In genomic region chr17:400257-400656, GRCh38 we compare ENCODE assay signal across 39 cellular contexts.
"Had no signal": no experiment of that assay in that cellular context is flagged by ENCODE, and none has a peak within 500 bp of the region (broad histone marks: within the 10 kb centered on the region; RNA-seq: fewer than 3 reads in every experiment).

No MANE protein-coding gene starts in this region.

- H3K36me3 ChIP-seq: adrenal gland, ascending aorta, brain microvascular endothelial cell, breast epithelium, cardiac muscle cell had no signal

- H3K4me1 Mint-ChIP-seq: activated naive CD8-positive, alpha-beta T cell treated with anti-CD3 and anti-CD28 coated beads for 36 hours; activated naive CD8-positive, alpha-beta T cell treated with anti-CD3 and anti-CD28 coated beads, Interleukin-2, amount 50 U/mL, for 24 hours; brain had no signal

- H3K27ac ChIP-seq: adrenal gland, ascending aorta, body of pancreas, brain microvascular endothelial cell, breast epithelium, cardiac muscle cell had no signal

- DNase-seq: activated effector memory CD4-positive, alpha-beta T cell treated with anti-CD3 and anti-CD28 coated beads, Interleukin-2, amount 50 U/mL, for 16 hours; activated effector memory CD4-positive, alpha-beta T cell treated with Interleukin-2 at 50 U/mL for 16 hours; activated gamma-delta T cell; activated gamma-delta T cell treated with Interleukin-2 at 50 U/mL for 16 hours; activated naive CD4-positive, alpha-beta T cell; activated naive CD4-positive, alpha-beta T cell treated with anti-CD3 and anti-CD28 coated beads for 36 hours; activated naive CD4-positive, alpha-beta T cell treated with anti-CD3 and anti-CD28 coated beads, Interleukin-2, amount 10 ng/mL, durations not matched to agents 7 days and 5 days; activated naive CD4-positive, alpha-beta T cell treated with anti-CD3 and anti-CD28 coated beads, Interleukin-2, amount 50 U/mL, for 16 hours; activated naive CD4-positive, alpha-beta T cell treated with Interleukin-2 at 50 U/mL for 16 hours; activated naive CD8-positive, alpha-beta T cell treated with anti-CD3 and anti-CD28 coated beads for 36 hours; activated naive CD8-positive, alpha-beta T cell treated with anti-CD3 and anti-CD28 coated beads, Interleukin-2, amount 10 ng/mL, durations not matched to agents 7 days and 5 days; activated naive CD8-positive, alpha-beta T cell treated with anti-CD3 and anti-CD28 coated beads, Interleukin-2, amount 50 U/mL, for 24 hours; activated T-cell treated with anti-CD3 and anti-CD28 coated beads, Interleukin-2, amount 50 U/mL, for 1 hour; activated T-cell treated with anti-CD3 and anti-CD28 coated beads, Interleukin-2, amount 50 U/mL, for 24 hours; activated T-cell treated with anti-CD3 and anti-CD28 coated beads, Interleukin-2, amount 50 U/mL, for 4 hours; activated T-cell treated with anti-CD3 and anti-CD28 coated beads, Interleukin-2, amount 50 U/mL, for 48 hours; activated T-cell treated with anti-CD3 and anti-CD28 coated beads, Interleukin-2, amount 50 U/mL, for 72 hours; adrenal gland; amniotic stem cell; amygdala; anterior cingulate cortex; body of pancreas; brain microvascular endothelial cell; caudate nucleus; central memory CD4-positive, alpha-beta T cell; cerebellar nuclear complex had no signal

- FAIRE-seq: astrocyte, bronchial epithelial cell had no signal

- H3K4me3 ChIP-seq: adrenal gland, ascending aorta, body of pancreas, breast epithelium, cardiac muscle cell had no signal

- H3K9me3 ChIP-seq: adrenal gland, ascending aorta, body of pancreas, breast epithelium had no signal

- ATAC-seq: activated naive CD4-positive, alpha-beta T cell treated with anti-CD3 and anti-CD28 coated beads, Interleukin-2, amount 50 U/mL, for 72 hours; activated naive CD8-positive, alpha-beta T cell treated with anti-CD3 and anti-CD28 coated beads, Interleukin-2, amount 50 U/mL, for 24 hours; activated T-cell treated with anti-CD3 and anti-CD28 coated beads, Interleukin-2, amount 50 U/mL, for 4 hours; activated T-cell treated with anti-CD3 and anti-CD28 coated beads, Interleukin-2, amount 50 U/mL, for 72 hours; activated T-helper 17 cell treated with anti-CD3 and anti-CD28 coated beads, Interleukin-2, amount 50 U/mL, for 72 hours; body of pancreas had no signal

- H3K27ac Mint-ChIP-seq: activated naive CD4-positive, alpha-beta T cell treated with anti-CD3 and anti-CD28 coated beads for 36 hours; activated naive CD4-positive, alpha-beta T cell treated with anti-CD3 and anti-CD28 coated beads, Interleukin-2, amount 10 ng/mL, durations not matched to agents 7 days and 5 days; activated naive CD4-positive, alpha-beta T cell treated with anti-CD3 and anti-CD28 coated beads, Interleukin-2, amount 50 U/mL, for 72 hours; activated naive CD8-positive, alpha-beta T cell; activated naive CD8-positive, alpha-beta T cell treated with anti-CD3 and anti-CD28 coated beads for 36 hours; activated naive CD8-positive, alpha-beta T cell treated with anti-CD3 and anti-CD28 coated beads, Interleukin-2, amount 10 ng/mL, durations not matched to agents 7 days and 5 days; activated naive CD8-positive, alpha-beta T cell treated with anti-CD3 and anti-CD28 coated beads, Interleukin-2, amount 50 U/mL, for 24 hours; activated T-cell treated with anti-CD3 and anti-CD28 coated beads, Interleukin-2, amount 50 U/mL, for 24 hours; activated T-cell treated with anti-CD3 and anti-CD28 coated beads, Interleukin-2, amount 50 U/mL, for 72 hours; activated T-helper 1 cell treated with anti-CD3 and anti-CD28 coated beads, Interleukin-12 subunit alpha, Interleukin-12 subunit beta, Interleukin-2, Interleukin-4 antibody, amounts not matched to agents 30 ng/mL and 10 ng/mL and 1 ng/mL, durations not matched to agents 14 hours and 24 hours and 36 hours; activated T-helper 17 cell treated with anti-CD3 and anti-CD28 coated beads, Interleukin-2, amount 50 U/mL, for 72 hours; activated T-helper 2 cell treated with anti-CD3 and anti-CD28 coated beads, Interferon-gamma antibody, Interleukin-2, Interleukin-4, amounts not matched to agents 10 μg/mL and 5 μg/mL and 100 μg/mL, durations not matched to agents 14 hours and 24 hours and 36 hours; brain had no signal

- H3K9me3 Mint-ChIP-seq: activated naive CD4-positive, alpha-beta T cell treated with anti-CD3 and anti-CD28 coated beads for 36 hours; activated naive CD4-positive, alpha-beta T cell treated with anti-CD3 and anti-CD28 coated beads, Interleukin-2, amount 10 ng/mL, durations not matched to agents 7 days and 5 days; activated naive CD4-positive, alpha-beta T cell treated with anti-CD3 and anti-CD28 coated beads, Interleukin-2, amount 50 U/mL, for 24 hours; activated naive CD4-positive, alpha-beta T cell treated with anti-CD3 and anti-CD28 coated beads, Interleukin-2, amount 50 U/mL, for 72 hours; activated naive CD8-positive, alpha-beta T cell treated with anti-CD3 and anti-CD28 coated beads for 36 hours; activated naive CD8-positive, alpha-beta T cell treated with anti-CD3 and anti-CD28 coated beads, Interleukin-2, amount 10 ng/mL, durations not matched to agents 7 days and 5 days; activated naive CD8-positive, alpha-beta T cell treated with anti-CD3 and anti-CD28 coated beads, Interleukin-2, amount 50 U/mL, for 24 hours; activated T-cell treated with anti-CD3 and anti-CD28 coated beads, Interleukin-2, amount 50 U/mL, for 24 hours; activated T-cell treated with anti-CD3 and anti-CD28 coated beads, Interleukin-2, amount 50 U/mL, for 4 hours; activated T-cell treated with anti-CD3 and anti-CD28 coated beads, Interleukin-2, amount 50 U/mL, for 72 hours; activated T-helper 1 cell treated with anti-CD3 and anti-CD28 coated beads, Interleukin-12 subunit alpha, Interleukin-12 subunit beta, Interleukin-2, Interleukin-4 antibody, amounts not matched to agents 30 ng/mL and 10 ng/mL and 1 ng/mL, durations not matched to agents 14 hours and 24 hours and 36 hours; activated T-helper 17 cell treated with anti-CD3 and anti-CD28 coated beads, Interleukin-2, amount 50 U/mL, for 72 hours; activated T-helper 2 cell treated with anti-CD3 and anti-CD28 coated beads, Interferon-gamma antibody, Interleukin-2, Interleukin-4, amounts not matched to agents 10 μg/mL and 5 μg/mL and 100 μg/mL, durations not matched to agents 14 hours and 24 hours and 36 hours; brain; central memory CD8-positive, alpha-beta T cell had no signal

- H3K4me3 Mint-ChIP-seq: activated naive CD4-positive, alpha-beta T cell treated with anti-CD3 and anti-CD28 coated beads for 36 hours; activated naive CD4-positive, alpha-beta T cell treated with anti-CD3 and anti-CD28 coated beads, Interleukin-2, amount 10 ng/mL, durations not matched to agents 7 days and 5 days; activated naive CD4-positive, alpha-beta T cell treated with anti-CD3 and anti-CD28 coated beads, Interleukin-2, amount 50 U/mL, for 24 hours; activated naive CD8-positive, alpha-beta T cell; activated naive CD8-positive, alpha-beta T cell treated with anti-CD3 and anti-CD28 coated beads for 36 hours; activated naive CD8-positive, alpha-beta T cell treated with anti-CD3 and anti-CD28 coated beads, Interleukin-2, amount 10 ng/mL, durations not matched to agents 7 days and 5 days; activated naive CD8-positive, alpha-beta T cell treated with anti-CD3 and anti-CD28 coated beads, Interleukin-2, amount 50 U/mL, for 24 hours; activated T-cell treated with anti-CD3 and anti-CD28 coated beads, Interleukin-2, amount 50 U/mL, for 24 hours; activated T-cell treated with anti-CD3 and anti-CD28 coated beads, Interleukin-2, amount 50 U/mL, for 4 hours; activated T-cell treated with anti-CD3 and anti-CD28 coated beads, Interleukin-2, amount 50 U/mL, for 72 hours; activated T-helper 1 cell treated with anti-CD3 and anti-CD28 coated beads, Interleukin-12 subunit alpha, Interleukin-12 subunit beta, Interleukin-2, Interleukin-4 antibody, amounts not matched to agents 30 ng/mL and 10 ng/mL and 1 ng/mL, durations not matched to agents 14 hours and 24 hours and 36 hours; activated T-helper 17 cell treated with anti-CD3 and anti-CD28 coated beads, Interleukin-2, amount 50 U/mL, for 72 hours; brain; central memory CD8-positive, alpha-beta T cell had no signal

- H3K27me3 ChIP-seq: adrenal gland, ascending aorta, body of pancreas, brain microvascular endothelial cell, breast epithelium had no signal

- H3K27me3 Mint-ChIP-seq: activated naive CD4-positive, alpha-beta T cell treated with anti-CD3 and anti-CD28 coated beads, Interleukin-2, amount 10 ng/mL, durations not matched to agents 7 days and 5 days; activated naive CD4-positive, alpha-beta T cell treated with anti-CD3 and anti-CD28 coated beads, Interleukin-2, amount 50 U/mL, for 24 hours; activated naive CD8-positive, alpha-beta T cell; activated naive CD8-positive, alpha-beta T cell treated with anti-CD3 and anti-CD28 coated beads for 36 hours; activated naive CD8-positive, alpha-beta T cell treated with anti-CD3 and anti-CD28 coated beads, Interleukin-2, amount 10 ng/mL, durations not matched to agents 7 days and 5 days; activated naive CD8-positive, alpha-beta T cell treated with anti-CD3 and anti-CD28 coated beads, Interleukin-2, amount 50 U/mL, for 24 hours; activated T-cell treated with anti-CD3 and anti-CD28 coated beads, Interleukin-2, amount 50 U/mL, for 24 hours; activated T-helper 17 cell treated with anti-CD3 and anti-CD28 coated beads, Interleukin-2, amount 50 U/mL, for 72 hours; central memory CD8-positive, alpha-beta T cell had no signal

- H3K36me3 Mint-ChIP-seq: activated naive CD8-positive, alpha-beta T cell treated with anti-CD3 and anti-CD28 coated beads for 36 hours; brain had no signal

- H3K4me1 ChIP-seq: adrenal gland, ascending aorta, body of pancreas, breast epithelium had no signal
